ENCODE assay signal across 8 cellular contexts in the genomic region with DNA sequence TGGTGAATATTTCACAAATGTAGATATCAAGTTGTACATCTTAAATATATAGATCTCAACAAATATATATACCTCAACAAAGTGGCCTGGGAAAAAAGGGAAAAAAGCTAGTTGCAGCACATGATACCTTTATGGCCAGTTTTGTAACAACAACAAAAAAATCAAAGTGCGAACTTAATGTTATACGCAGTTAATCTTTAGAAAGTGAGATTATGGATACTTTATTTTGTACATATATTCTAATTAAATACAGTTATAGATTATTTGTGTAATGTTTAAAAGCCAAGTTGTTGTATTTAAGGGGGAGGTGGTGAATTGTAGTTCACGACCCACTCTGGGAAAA. TPM values are rescaled to one million over a fixed set of nuclear protein-coding genes. Genes with fewer than 3 reads are reported as not detected.
DNase-seq lines count a peak whose midpoint lies in the region; ATAC-seq, FAIRE-seq and TF ChIP-seq lines count a peak whose summit lies in the region.

No MANE protein-coding gene starts in this region.

- H3K27me3 Mint-ChIP-seq in chondrocyte (ENCODE audit: low read depth), result no peaks in the 10 kb centered on the region
- no peaks in the 10 kb centered on the region for H3K27me3 Mint-ChIP-seq in naive thymus-derived CD8-positive, alpha-beta T cell

- peaks cover 4% of the 10 kb centered on the region for H3K4me1 Mint-ChIP-seq in chondrocyte (ENCODE audit: low read depth)
- H3K4me1 Mint-ChIP-seq in naive thymus-derived CD8-positive, alpha-beta T cell, result peaks cover 6 to 31% (median 24%) of the 10 kb centered on the region in 4 donors

- TF ChIP-seq CTCF in AG04450 (IDR thresholded peaks at IDR 0.05; ENCODE audit: low read depth, low read length), result no peak
- no peak for TF ChIP-seq CTCF in chondrocyte (IDR thresholded peaks at IDR 0.05)
- TF ChIP-seq CTCF in GM20000 (IDR thresholded peaks at IDR 0.05; ENCODE audit: extremely low read depth, missing control alignments), result no peak

- peak overlapping the region; percentile 45 for H3K27ac Mint-ChIP-seq in chondrocyte (ENCODE audit: unreplicated experiment)
- peak overlapping the region in 7 of 10 donors; percentile 44 to 94 (median 88) for H3K27ac Mint-ChIP-seq in naive thymus-derived CD8-positive, alpha-beta T cell

- H3K27me3 ChIP-seq in AG04450 (ENCODE audit: control insufficient read depth, insufficient read depth, low read length), result no peaks in the 10 kb centered on the region
- H3K27me3 ChIP-seq in small intestine (ENCODE audit: control insufficient read depth in 2 of 2, insufficient read depth in 2 of 2, low read length in 2 of 2), result no peaks in the 10 kb centered on the region

- CTCF ChIA-PET in AG04450 (lab: Charles Lee), result interaction anchor here (0.6 to 1.1 kb wide), 2 partner anchors 9 to 37 kb away, joined by 3 read pairs; no protein-coding TSS in a partner anchor

- peaks cover 23% of the 10 kb centered on the region for H3K9me3 Mint-ChIP-seq in chondrocyte (ENCODE audit: low read depth)
- peaks cover 0 to 24% (median 11%) of the 10 kb centered on the region in 9 donors for H3K9me3 Mint-ChIP-seq in naive thymus-derived CD8-positive, alpha-beta T cell

- H3K4me3 Mint-ChIP-seq in chondrocyte (ENCODE audit: unreplicated experiment), result peak overlapping the region; percentile 87
- H3K4me3 Mint-ChIP-seq in naive thymus-derived CD8-positive, alpha-beta T cell, result peak overlapping the region in 9 of 10 donors; percentile 78 to 92 (median 89)

- 22 to 49% (median 37%) methylated on average over 3 of the region's 3 CpGs for WGBS in small intestine, 3 donors

- peaks cover 17% of the 10 kb centered on the region for H3K36me3 Mint-ChIP-seq in chondrocyte (ENCODE audit: low read depth)
- peaks cover 18 to 22% (median 19%) of the 10 kb centered on the region in 3 donors for H3K36me3 Mint-ChIP-seq in naive thymus-derived CD8-positive, alpha-beta T cell

- no peak for ATAC-seq in naive thymus-derived CD8-positive, alpha-beta T cell

- peak overlapping the region; percentile 39 for H3K4me3 ChIP-seq in AG04450 (ENCODE audit: low read depth, low read length)
- H3K4me3 ChIP-seq in Jurkat, Clone E6-1 (ENCODE audit: low read length), result peak overlapping the region; percentile 85
- peak overlapping the region in 1 of 2 donors; percentile 91 for H3K4me3 ChIP-seq in small intestine (ENCODE audit: low read depth in 1 of 2, low read length in 2 of 2)

- FAIRE-seq in small intestine (lab: Jason Lieb, UNC), result no peak

- H3K9me3 ChIP-seq in AG04450 (ENCODE audit: control insufficient read depth, insufficient read depth, low read length) (peaks cover 13% of the 10 kb centered on the region), small intestine (ENCODE audit: control insufficient read depth, low read depth) (no peaks in the 10 kb centered on the region)

- H3K27ac ChIP-seq in AG04450 (ENCODE audit: low read depth, low read length) (no peak overlapping the region), small intestine (ENCODE audit: low read depth in 1 of 2, low read length in 1 of 2) (peak overlapping the region in 1 of 2 donors; percentile 93)

- no peaks in the 10 kb centered on the region for H3K4me1 ChIP-seq in small intestine (ENCODE audit: control insufficient read depth in 2 of 2, insufficient read depth in 1 of 2, low read depth in 1 of 2, low read length in 1 of 2)

- no peaks in the 10 kb centered on the region for H3K36me3 ChIP-seq in small intestine (ENCODE audit: control insufficient read depth in 2 of 2, insufficient read depth in 2 of 2, low read length in 2 of 2)

- POLR2A ChIA-PET in AG04450 (lab: Yijun Ruan, JAX), result no interaction called here
- POLR2A ChIA-PET in naive thymus-derived CD8-positive, alpha-beta T cell (lab: Charles Lee), result interaction anchor here (0.6 kb wide), 1 partner anchor 162 kb away, joined by 3 read pairs; no protein-coding TSS in a partner anchor

- no peak for DNase-seq in AG04450 (ENCODE audit: low read depth, low spot score)
- DNase-seq in Jurkat, Clone E6-1 (ENCODE audit: low read depth, low spot score), result no peak
- DNase-seq in chondrocyte (ENCODE audit: low spot score), result no peak
- no peak for DNase-seq in naive thymus-derived CD8-positive, alpha-beta T cell
- no peak for DNase-seq in GM20000 (ENCODE audit: low spot score)
- DNase-seq in NCI-H2107 (lab: John Stamatoyannopoulos, UW), result no peak
- DNase-seq in globus pallidus (ENCODE audit: low spot score), result no peak
- no peak for DNase-seq in small intestine

RNA-seq across cellular contexts. Expression of gene ZFP1, which starts 0.4 kb away (rescaled TPM):
- 8.5 and 11.6 TPM in 2 replicates for polyA plus RNA-seq in AG04450 (2011; rRNA removed)
- 7.0 and 11.1 TPM in 2 replicates for polyA minus RNA-seq in AG04450 (2011; rRNA and poly(A)+ RNA removed)
- polyA plus RNA-seq in Jurkat, Clone E6-1 (2012; ENCODE audit: insufficient read depth, insufficient read length), result 26.3 TPM
- 11.4 to 15.3 TPM (median 14.1 TPM) in 3 replicates for total RNA-seq in chondrocyte
- total RNA-seq in naive thymus-derived CD8-positive, alpha-beta T cell, result 10 to 100 TPM; 14.0 to 17.1 TPM
- 10 to 100 TPM; 12.4 to 26.5 (median 15.8) TPM for polyA plus RNA-seq in naive thymus-derived CD8-positive, alpha-beta T cell
- 1 to 10 TPM; 2.2 to 3.3 (median 2.2) TPM for polyA plus RNA-seq in small intestine

RNA-seq across cellular contexts. Expression of gene LDHD, which starts 31.4 kb away (rescaled TPM):
- polyA plus RNA-seq in AG04450 (2011; rRNA removed), result 0.38 and 0.51 TPM in 2 replicates
- 0.35 and 0.41 TPM in 2 replicates for polyA minus RNA-seq in AG04450 (2011; rRNA and poly(A)+ RNA removed)
- 1.2 TPM for polyA plus RNA-seq in Jurkat, Clone E6-1 (2012; ENCODE audit: insufficient read depth, insufficient read length)
- 2.3 to 2.7 TPM (median 2.6 TPM) in 3 replicates for total RNA-seq in chondrocyte
- total RNA-seq in naive thymus-derived CD8-positive, alpha-beta T cell, result not detected
- polyA plus RNA-seq in naive thymus-derived CD8-positive, alpha-beta T cell, result not detected
- polyA plus RNA-seq in small intestine, result 10 to 100 TPM in 2 of 3 donors, 1 to 10 TPM in 1; 8.9 to 33.8 (median 30.0) TPM

RNA-seq across cellular contexts. Expression of gene CTRB2, which starts 59.0 kb away (rescaled TPM):
- polyA plus RNA-seq in AG04450 (2011; rRNA removed), result not detected in 2 replicates
- not detected in 2 replicates for polyA minus RNA-seq in AG04450 (2011; rRNA and poly(A)+ RNA removed)
- polyA plus RNA-seq in Jurkat, Clone E6-1 (2012; ENCODE audit: insufficient read depth, insufficient read length), result not detected
- total RNA-seq in chondrocyte, result not detected in 3 replicates
- not detected for total RNA-seq in naive thymus-derived CD8-positive, alpha-beta T cell
- not detected for polyA plus RNA-seq in naive thymus-derived CD8-positive, alpha-beta T cell
- 10 to 100 TPM in 2 of 3 donors, under 1 TPM in 1; 0.34 to 19.2 (median 13.0) TPM for polyA plus RNA-seq in small intestine
